1 cellular context compared by ENCODE assay signal in the genomic region with DNA sequence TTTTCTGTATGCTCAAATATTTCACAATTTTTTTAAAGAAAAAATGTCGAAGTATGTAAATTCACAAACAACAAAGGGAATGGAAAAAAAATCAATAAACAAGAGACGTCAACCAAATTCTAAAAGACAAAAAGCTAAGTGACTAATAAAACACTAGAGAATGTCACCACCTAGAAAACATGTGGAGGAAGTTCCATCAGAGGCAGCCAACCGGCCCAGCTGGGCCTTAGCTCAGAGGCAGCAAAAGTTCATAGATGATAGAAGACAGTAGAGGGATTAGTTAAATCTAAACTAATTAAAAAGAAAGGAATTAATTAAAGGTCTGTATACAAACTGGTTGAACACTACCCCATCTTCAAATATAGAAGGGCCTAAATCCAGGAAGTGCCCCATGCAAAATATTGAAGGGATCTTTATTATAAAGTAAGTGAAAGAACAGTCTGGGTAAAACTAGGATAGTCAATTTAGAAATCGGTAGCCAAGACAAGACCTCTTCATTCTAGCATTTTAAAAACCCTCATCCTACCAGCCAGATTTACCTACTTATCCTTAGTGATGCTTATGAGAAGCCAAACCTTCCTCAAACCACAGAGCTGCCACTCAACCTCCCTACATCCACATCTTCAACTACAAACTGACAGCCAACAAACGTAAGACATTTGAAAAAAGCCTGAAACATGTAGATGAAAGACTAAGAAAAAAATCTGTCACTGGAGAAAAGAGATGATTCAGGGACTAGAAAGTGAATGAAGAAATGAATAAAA.
TF ChIP-seq lines count a peak whose summit lies in the region.

No MANE protein-coding gene starts in this region.

TF ChIP-seq in HepG2, 621 proteins besides CTCF, POLR2A, EP300 and RAD21:
- no peak for TF ChIP-seq MXI1 (IDR thresholded peaks at IDR 0.05; ENCODE audit: borderline replicate concordance, low read depth, low read length)
- no peak for TF ChIP-seq SALL2 (CRISPR knock-in tag; IDR thresholded peaks at IDR 0.05)
- no peak for TF ChIP-seq ZFYVE20 (CRISPR knock-in tag; IDR thresholded peaks at IDR 0.05; ENCODE audit: borderline replicate concordance, low read depth)
- TF ChIP-seq HMGA1 (CRISPR knock-in tag; conservative IDR thresholded peaks at IDR 0.05): no peak
- no peak for TF ChIP-seq MXD3 (CRISPR knock-in tag; IDR thresholded peaks at IDR 0.05)
- TF ChIP-seq, protein P1, sequence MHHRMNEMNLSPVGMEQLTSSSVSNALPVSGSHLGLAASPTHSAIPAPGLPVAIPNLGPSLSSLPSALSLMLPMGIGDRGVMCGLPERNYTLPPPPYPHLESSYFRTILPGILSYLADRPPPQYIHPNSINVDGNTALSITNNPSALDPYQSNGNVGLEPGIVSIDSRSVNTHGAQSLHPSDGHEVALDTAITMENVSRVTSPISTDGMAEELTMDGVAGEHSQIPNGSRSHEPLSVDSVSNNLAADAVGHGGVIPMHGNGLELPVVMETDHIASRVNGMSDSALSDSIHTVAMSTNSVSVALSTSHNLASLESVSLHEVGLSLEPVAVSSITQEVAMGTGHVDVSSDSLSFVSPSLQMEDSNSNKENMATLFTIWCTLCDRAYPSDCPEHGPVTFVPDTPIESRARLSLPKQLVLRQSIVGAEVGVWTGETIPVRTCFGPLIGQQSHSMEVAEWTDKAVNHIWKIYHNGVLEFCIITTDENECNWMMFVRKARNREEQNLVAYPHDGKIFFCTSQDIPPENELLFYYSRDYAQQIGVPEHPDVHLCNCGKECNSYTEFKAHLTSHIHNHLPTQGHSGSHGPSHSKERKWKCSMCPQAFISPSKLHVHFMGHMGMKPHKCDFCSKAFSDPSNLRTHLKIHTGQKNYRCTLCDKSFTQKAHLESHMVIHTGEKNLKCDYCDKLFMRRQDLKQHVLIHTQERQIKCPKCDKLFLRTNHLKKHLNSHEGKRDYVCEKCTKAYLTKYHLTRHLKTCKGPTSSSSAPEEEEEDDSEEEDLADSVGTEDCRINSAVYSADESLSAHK (CRISPR knock-in tag; IDR thresholded peaks at IDR 0.05; ENCODE audit: borderline replicate concordance): no peak
- no peak for TF ChIP-seq SNAPC2 (CRISPR knock-in tag; IDR thresholded peaks at IDR 0.05)
- no peak for TF ChIP-seq ZNF652 (CRISPR knock-in tag; IDR thresholded peaks at IDR 0.05; ENCODE audit: borderline replicate concordance, low read depth)
- no peak for TF ChIP-seq HDAC6 (IDR thresholded peaks at IDR 0.05; ENCODE audit: low read depth, low read length)
- TF ChIP-seq ISL2 (CRISPR knock-in tag; IDR thresholded peaks at IDR 0.05): no peak
- no peak for TF ChIP-seq NR2F6 (IDR thresholded peaks at IDR 0.05)
- no peak for TF ChIP-seq NR2F6 (CRISPR knock-in tag; IDR thresholded peaks at IDR 0.05)
- no peak for TF ChIP-seq KLF16 (CRISPR knock-in tag; IDR thresholded peaks at IDR 0.05)
- no peak for TF ChIP-seq ZMYM2 (CRISPR knock-in tag; IDR thresholded peaks at IDR 0.05)
- no peak for TF ChIP-seq ZFP90 (CRISPR knock-in tag; IDR thresholded peaks at IDR 0.05; ENCODE audit: borderline replicate concordance)
- TF ChIP-seq ATF5 (CRISPR knock-in tag; IDR thresholded peaks at IDR 0.05; ENCODE audit: low read depth): no peak
- no peak for TF ChIP-seq SNRNP70 (IDR thresholded peaks at IDR 0.05; ENCODE audit: low read depth, low read length)
- no peak for TF ChIP-seq ZNF234 (CRISPR knock-in tag; conservative IDR thresholded peaks at IDR 0.05)
